Comparison of ENCODE assay signal across 1 cellular context in genomic region chr3:22942988-22943387, GRCh38.
TF ChIP-seq lines count a peak whose summit lies in the region.

No MANE protein-coding gene starts in this region.

TF ChIP-seq in HEK293, 187 proteins besides CTCF, POLR2A, EP300 and RAD21 (continued from another document):
- TF ChIP-seq PBX3 (CRISPR knock-in tag; IDR thresholded peaks at IDR 0.05) = no peak
- no peak for TF ChIP-seq GFI1B (tag by site-specific recombination; IDR thresholded peaks at IDR 0.05)
TF ChIP-seq in HEK293: peak in this region for 1.
